In the genomic region with DNA sequence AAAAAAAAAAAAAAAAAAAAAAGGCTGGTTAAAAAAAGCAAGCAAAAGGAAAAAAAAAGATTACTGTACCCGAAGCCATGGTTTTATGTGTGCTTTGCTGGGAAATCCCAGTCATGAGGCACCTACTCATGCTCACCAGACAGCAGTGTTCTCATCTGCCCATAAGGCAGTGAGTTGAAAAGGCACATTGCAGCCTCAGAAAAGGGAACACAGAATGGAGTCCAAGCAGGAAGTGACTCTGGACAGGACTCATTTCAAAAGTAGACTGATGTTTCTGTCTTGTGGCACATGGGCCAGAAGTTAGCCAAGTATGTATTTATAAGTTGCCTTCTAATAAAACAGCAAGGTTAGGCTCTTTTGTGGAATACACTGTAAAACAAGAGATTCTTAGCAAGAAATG, we compare ENCODE assay signal across 8 cellular contexts. TPM values are rescaled to one million over a fixed set of nuclear protein-coding genes. Genes with fewer than 3 reads are reported as not detected.
DNase-seq lines count a peak whose midpoint lies in the region; ATAC-seq and TF ChIP-seq lines count a peak whose summit lies in the region.

No MANE protein-coding gene starts in this region.

- no peak overlapping the region for H3K27ac ChIP-seq in IMR-90 (ENCODE audit: insufficient read depth, low read length)

- no peaks in the 10 kb centered on the region; the same call in 1 of the 2 replicates for H3K9me1 ChIP-seq in IMR-90 (ENCODE audit: insufficient read depth, low read length)

- H4K5ac ChIP-seq in IMR-90 (ENCODE audit: low read depth, low read length) = no peak overlapping the region

- H3K23ac ChIP-seq in IMR-90 (ENCODE audit: low read depth, low read length) = no peak overlapping the region

- TF ChIP-seq POLR2A in IMR-90 (IDR thresholded peaks at IDR 0.05; ENCODE audit: low read depth, low read length) = no peak

- H3K4me3 ChIP-seq in IMR-90 (ENCODE audit: insufficient read depth, low read depth, low read length) = no peak overlapping the region

- H3K14ac ChIP-seq in IMR-90 (replicated peaks; ENCODE audit: low read depth, low read length) = no peak overlapping the region

- no peak overlapping the region for H3K9ac ChIP-seq in IMR-90 (ENCODE audit: low read depth, low read length)

- no TSS peak for BruUV-seq in IMR-90 (replicated peaks; lab: Mats Ljungman, UMichigan)

- peaks cover 0 to 3% of the 10 kb centered on the region in 2 experiments; a peak in 2 of 4 replicates for H3K79me1 ChIP-seq in IMR-90 (ENCODE audit: low read depth in 1 of 2, low read length in 2 of 2)

- H3K27me3 ChIP-seq in IMR-90 (ENCODE audit: control insufficient read depth, insufficient read depth, low read length) = no peaks in the 10 kb centered on the region

- no peak overlapping the region for H3K27ac Mint-ChIP-seq in central memory CD8-positive, alpha-beta T cell (ENCODE audit: low read depth)

- no peak overlapping the region for H2BK120ac ChIP-seq in IMR-90 (ENCODE audit: low read depth, low read length)

- no peak overlapping the region for H3K4ac ChIP-seq in IMR-90 (ENCODE audit: low read depth, low read length)

- no peak overlapping the region for H2BK5ac ChIP-seq in IMR-90 (ENCODE audit: low read depth, low read length, poor library complexity, severe bottlenecking)

- no peak overlapping the region for H4K8ac ChIP-seq in IMR-90 (ENCODE audit: low read depth in 2 of 2, low read length in 2 of 2)

- H3K27me3 Mint-ChIP-seq in central memory CD8-positive, alpha-beta T cell = no peaks in the 10 kb centered on the region

- in situ Hi-C loops in IMR-90 (cut with MboI; ENCODE audit: low sequenced_read_pairs) = no loop called here

- peaks cover 9% of the 10 kb centered on the region for H3K36me3 Mint-ChIP-seq in central memory CD8-positive, alpha-beta T cell (ENCODE audit: insufficient read depth)

- dilution Hi-C loops in IMR-90 (cut with HindIII; ENCODE audit: low sequenced_read_pairs, unreplicated experiment) = no loop called here

- no peak overlapping the region for H4K91ac ChIP-seq in IMR-90 (ENCODE audit: insufficient read depth, low read depth, low read length)

- DNase-seq in IMR-90 (peak; percentile 55), NCI-H526 (lab: John Stamatoyannopoulos, UW) (no peak), inferior parietal cortex (ENCODE audit: extremely low spot score) (no peak), NCI-H82 treated with DMSO at 0.1 percent for 48 hours (lab: John Stamatoyannopoulos, UW; ENCODE audit: unreplicated experiment) (no peak)
- DNase-seq in central memory CD8-positive, alpha-beta T cell (ENCODE audit: low spot score in 2 of 2) = no peak
- DNase-seq in stimulated activated CD4-positive, alpha-beta T cell treated with anti-CD3 and anti-CD28 coated beads, TNF-alpha, amount 100 ng/mL, for 48 hours (ENCODE audit: low read depth in 3 of 3) = peak; percentile 18 to 34 (median 25)

- TF ChIP-seq RAD21 in IMR-90 (IDR thresholded peaks at IDR 0.05; ENCODE audit: low read length) = no peak

- no peak overlapping the region for H3K4me2 ChIP-seq in IMR-90 (ENCODE audit: low read depth, low read length)

- H3K4me1 ChIP-seq in IMR-90 (ENCODE audit: control insufficient read depth, insufficient read depth, low read length) = no peaks in the 10 kb centered on the region

- no peak overlapping the region for H2AK9ac ChIP-seq in IMR-90 (replicated peaks; ENCODE audit: low read depth, low read length, poor library complexity)

- peaks cover 17% of the 10 kb centered on the region for H3K36me3 ChIP-seq in IMR-90 (ENCODE audit: control insufficient read depth, insufficient read depth, low read length)

- no peak overlapping the region for H3K56ac ChIP-seq in IMR-90 (ENCODE audit: extremely low read depth, insufficient read depth, low read length)

- ATAC-seq in GM18508 (IDR thresholded peaks at IDR 0.05; ENCODE audit: insufficient read depth, unreplicated experiment) (peak; percentile 71), GM21528 (IDR thresholded peaks at IDR 0.05; ENCODE audit: low FRiP score, unreplicated experiment) (peak; percentile 76), IMR-90 (ENCODE audit: low read depth) (no peak)
- peak; percentile 32 for ATAC-seq in central memory CD8-positive, alpha-beta T cell (replicated peaks; ENCODE audit: extremely low read depth, poor library complexity, severe bottlenecking)

- H4K20me1 ChIP-seq in IMR-90 (ENCODE audit: insufficient read depth, low read length) = no peaks in the 10 kb centered on the region; the same call in 1 of the 2 replicates

- no peaks in the 10 kb centered on the region for H3K4me1 Mint-ChIP-seq in central memory CD8-positive, alpha-beta T cell

- CTCF ChIA-PET in IMR-90 (lab: Yijun Ruan, JAX) = no interaction called here

- H2BK15ac ChIP-seq in IMR-90 (ENCODE audit: low read depth, low read length) = no peak overlapping the region

- no peak for TF ChIP-seq CTCF in IMR-90 (conservative IDR thresholded peaks at IDR 0.05; ENCODE audit: low read depth, low read length)

- no CpG with 5 or more reads among the region's 1 CpG for WGBS in IMR-90 (ENCODE audit: extremely low coverage in 2 of 2, insufficient read length in 1 of 2), 2 experiments

- POLR2A ChIA-PET in IMR-90 (lab: Charles Lee; ENCODE audit: unreplicated experiment) = no interaction called here

- no peak overlapping the region for H2BK20ac ChIP-seq in IMR-90 (ENCODE audit: low read depth, low read length)

- H2AK5ac ChIP-seq in IMR-90 (ENCODE audit: low read depth, low read length) = no peak overlapping the region

- H3K9me3 ChIP-seq in IMR-90 (ENCODE audit: control insufficient read depth, insufficient read depth, low read length) = no peaks in the 10 kb centered on the region

- H3K18ac ChIP-seq in IMR-90 (ENCODE audit: low read depth, low read length) = no peak overlapping the region

- H3K9me3 Mint-ChIP-seq in central memory CD8-positive, alpha-beta T cell = no peaks in the 10 kb centered on the region

- intact Hi-C loops in IMR-90 (cut with micrococcal nuclease) = no loop called here

- no peak overlapping the region for H3K4me3 Mint-ChIP-seq in central memory CD8-positive, alpha-beta T cell

- H2AFZ ChIP-seq in IMR-90 (replicated peaks; ENCODE audit: low read length, poor library complexity) = no peak overlapping the region

TF ChIP-seq in IMR-90, 13 proteins besides CTCF, POLR2A, EP300 and RAD21:
- no peak for TF ChIP-seq RCOR1 (IDR thresholded peaks at IDR 0.05; ENCODE audit: insufficient replicate concordance, low read length)
- no peak for TF ChIP-seq NFE2L2 (IDR thresholded peaks at IDR 0.05; ENCODE audit: low read depth, low read length)
- TF ChIP-seq MAFK (IDR thresholded peaks at IDR 0.05; ENCODE audit: low read depth, low read length) = no peak
- no peak for TF ChIP-seq CEBPB (IDR thresholded peaks at IDR 0.05; ENCODE audit: low read depth, low read length)
- no peak for TF ChIP-seq RFX5 (IDR thresholded peaks at IDR 0.05; ENCODE audit: low read depth, low read length)
- TF ChIP-seq, protein P1, sequence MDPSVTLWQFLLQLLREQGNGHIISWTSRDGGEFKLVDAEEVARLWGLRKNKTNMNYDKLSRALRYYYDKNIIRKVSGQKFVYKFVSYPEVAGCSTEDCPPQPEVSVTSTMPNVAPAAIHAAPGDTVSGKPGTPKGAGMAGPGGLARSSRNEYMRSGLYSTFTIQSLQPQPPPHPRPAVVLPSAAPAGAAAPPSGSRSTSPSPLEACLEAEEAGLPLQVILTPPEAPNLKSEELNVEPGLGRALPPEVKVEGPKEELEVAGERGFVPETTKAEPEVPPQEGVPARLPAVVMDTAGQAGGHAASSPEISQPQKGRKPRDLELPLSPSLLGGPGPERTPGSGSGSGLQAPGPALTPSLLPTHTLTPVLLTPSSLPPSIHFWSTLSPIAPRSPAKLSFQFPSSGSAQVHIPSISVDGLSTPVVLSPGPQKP (IDR thresholded peaks at IDR 0.05; ENCODE audit: borderline replicate concordance, low read depth, low read length) = no peak
- TF ChIP-seq, protein P2, sequence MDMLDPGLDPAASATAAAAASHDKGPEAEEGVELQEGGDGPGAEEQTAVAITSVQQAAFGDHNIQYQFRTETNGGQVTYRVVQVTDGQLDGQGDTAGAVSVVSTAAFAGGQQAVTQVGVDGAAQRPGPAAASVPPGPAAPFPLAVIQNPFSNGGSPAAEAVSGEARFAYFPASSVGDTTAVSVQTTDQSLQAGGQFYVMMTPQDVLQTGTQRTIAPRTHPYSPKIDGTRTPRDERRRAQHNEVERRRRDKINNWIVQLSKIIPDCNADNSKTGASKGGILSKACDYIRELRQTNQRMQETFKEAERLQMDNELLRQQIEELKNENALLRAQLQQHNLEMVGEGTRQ (IDR thresholded peaks at IDR 0.05; ENCODE audit: low read depth, low read length) = no peak
- no peak for TF ChIP-seq BHLHE40 (IDR thresholded peaks at IDR 0.05; ENCODE audit: low read depth, low read length)
- TF ChIP-seq CHD1 (IDR thresholded peaks at IDR 0.05; ENCODE audit: low read depth, low read length) = no peak
- no peak for TF ChIP-seq MXI1 (IDR thresholded peaks at IDR 0.05; ENCODE audit: borderline replicate concordance, low read depth, low read length)

RNA-seq across cellular contexts. Expression of a gene that starts 40.2 kb away (rescaled TPM):
- total RNA-seq in IMR-90 (2012; rRNA removed) = 9.7 and 11.1 TPM in 2 replicates
- 10.3 and 13.2 TPM in 2 replicates for polyA plus RNA-seq in IMR-90 (2012; rRNA removed)
- polyA plus RNA-seq in IMR-90 (2012; cell fraction: cytosol; rRNA removed) = 2.6 and 7.7 TPM in 2 replicates
- 2.8 and 10.5 TPM in 2 replicates for polyA plus RNA-seq in IMR-90 (2012; cell fraction: nucleus; rRNA removed; ENCODE audit: low replicate concordance)

Comparison
In these comparisons a context has a peak if more than half of its experiments do, and no peak if none do; other contexts are left out.
1. DNase-seq: peak in IMR-90 (single experiment) and stimulated activated CD4-positive, alpha-beta T cell treated with anti-CD3 and anti-CD28 coated beads, TNF-alpha, amount 100 ng/mL, for 48 hours (3 of 3); none in central memory CD8-positive, alpha-beta T cell (0 of 2), NCI-H526 (0 of 2), inferior parietal cortex (single experiment) and NCI-H82 treated with DMSO at 0.1 percent for 48 hours (single experiment).